In genomic region chr18:23143059-23143831, GRCh38 we compare ENCODE assay signal across 9 cellular contexts. TPM values are rescaled to one million over a fixed set of nuclear protein-coding genes. Genes with fewer than 3 reads are reported as not detected.
DNase-seq lines count a peak whose midpoint lies in the region; ATAC-seq and TF ChIP-seq lines count a peak whose summit lies in the region.
"Had no signal": no experiment of that assay in that cellular context is flagged by ENCODE, and none has a peak within 500 bp of the region (broad histone marks: within the 10 kb centered on the region; RNA-seq: fewer than 3 reads in every experiment).

No MANE protein-coding gene starts in this region.

- peaks cover 42% of the 10 kb centered on the region for H3K4me1 ChIP-seq in body of pancreas
- H3K4me1 ChIP-seq in lower lobe of right lung, result peaks cover 55% of the 10 kb centered on the region
- H3K4me1 ChIP-seq in CD8-positive, alpha-beta T cell (ENCODE audit: insufficient read depth, low read length), result no peaks in the 10 kb centered on the region

- POLR2A ChIA-PET in CD8-positive, alpha-beta T cell (lab: Charles Lee), result no interaction called here

- H3K27ac ChIP-seq in body of pancreas (peak overlapping the region in 3 of 4 donors; percentile 21 to 70 (median 41)), lower lobe of right lung (peak overlapping the region; percentile 76)
- H3K27ac ChIP-seq in CD8-positive, alpha-beta T cell (ENCODE audit: low read depth, low read length), result no peak overlapping the region

- CTCF ChIA-PET in CD8-positive, alpha-beta T cell (lab: Charles Lee), result interaction anchor here (1.0 to 1.9 kb wide), 3 partner anchors 12 to 268 kb away, joined by 3 to 5 read pairs (median 4); no protein-coding TSS in a partner anchor

- no peaks in the 10 kb centered on the region for H3K4me1 Mint-ChIP-seq in CD8-positive, alpha-beta T cell (ENCODE audit: low read depth)

- no peak overlapping the region for H3K4me3 ChIP-seq in body of pancreas
- no peak overlapping the region for H3K4me3 ChIP-seq in lower lobe of right lung
- H3K4me3 ChIP-seq in CD8-positive, alpha-beta T cell (ENCODE audit: low read depth, low read length), result no peak overlapping the region

- no peak overlapping the region for H3K4me3 Mint-ChIP-seq in CD8-positive, alpha-beta T cell
- H3K4me3 Mint-ChIP-seq: CD4-positive, alpha-beta T cell had no signal

- H3K27me3 ChIP-seq in body of pancreas, result no peaks in the 10 kb centered on the region
- H3K27me3 ChIP-seq in lower lobe of right lung (ENCODE audit: low read depth), result no peaks in the 10 kb centered on the region
- no peaks in the 10 kb centered on the region for H3K27me3 ChIP-seq in CD8-positive, alpha-beta T cell (ENCODE audit: insufficient read depth, low read length)

- intact Hi-C loops in Right ventricle myocardium inferior (cut with DNase I) (no loop called here), cardiac septum (cut with DNase I) (loop anchor here (5.0 to 10.0 kb wide), 2 partner anchors 49 to 112 kb away; no protein-coding TSS in a partner anchor), body of pancreas (cut with DNase I) (no loop called here), lower lobe of right lung (cut with DNase I) (no loop called here)
- intact Hi-C loops in CD8-positive, alpha-beta T cell (cut with DNase I, micrococcal nuclease), result no loop called here

- 61 to 64% methylated on average over 10 of the region's 10 CpGs for WGBS in body of pancreas, 2 donors

- H3K27ac Mint-ChIP-seq in CD8-positive, alpha-beta T cell, result no peak overlapping the region
- H3K27ac Mint-ChIP-seq: CD4-positive, alpha-beta T cell had no signal

- peaks cover 4% of the 10 kb centered on the region for H3K27me3 Mint-ChIP-seq in CD8-positive, alpha-beta T cell (ENCODE audit: low read depth)

- no peaks in the 10 kb centered on the region for H3K36me3 Mint-ChIP-seq in CD8-positive, alpha-beta T cell

- H3K36me3 ChIP-seq in body of pancreas (replicated peaks in 1 of 2; ENCODE audit: insufficient read depth in 1 of 2, low read depth in 2 of 2) (no peaks in the 10 kb centered on the region), lower lobe of right lung (no peaks in the 10 kb centered on the region)
- H3K36me3 ChIP-seq in CD8-positive, alpha-beta T cell (ENCODE audit: insufficient read depth, low read length), result no peaks in the 10 kb centered on the region

- TF ChIP-seq CTCF in body of pancreas (IDR thresholded peaks at IDR 0.05), result no peak
- TF ChIP-seq CTCF in lower lobe of right lung (IDR thresholded peaks at IDR 0.05), result no peak
- TF ChIP-seq CTCF in CD8-positive, alpha-beta T cell (IDR thresholded peaks at IDR 0.05), result no peak

- H3K9me3 ChIP-seq in body of pancreas, result no peaks in the 10 kb centered on the region
- H3K9me3 ChIP-seq in lower lobe of right lung, result no peaks in the 10 kb centered on the region
- no peaks in the 10 kb centered on the region for H3K9me3 ChIP-seq in CD8-positive, alpha-beta T cell (ENCODE audit: low read length)

- H3K9me3 Mint-ChIP-seq in CD8-positive, alpha-beta T cell, result no peaks in the 10 kb centered on the region
- H3K9me3 Mint-ChIP-seq: CD4-positive, alpha-beta T cell had no signal

- DNase-seq in Right ventricle myocardium inferior (ENCODE audit: missing footprints), result no peak
- DNase-seq in cardiac septum (ENCODE audit: low spot score), result no peak
- peak in 3 of 4 donors; percentile 31 to 46 (median 42) for DNase-seq in body of pancreas
- DNase-seq in lower lobe of right lung, result peak; percentile 76
- no peak for DNase-seq in amniotic stem cell (lab: John Stamatoyannopoulos, UW)
- DNase-seq in CD8-positive, alpha-beta T cell, result no peak
- DNase-seq: CD4-positive, alpha-beta T cell had no signal

- peak; percentile 72 for ATAC-seq in Right ventricle myocardium inferior
- ATAC-seq in body of pancreas, result peak; percentile 57
- ATAC-seq in lower lobe of right lung, result peak; percentile 76 to 87
- no peak for ATAC-seq in CD8-positive, alpha-beta T cell
- ATAC-seq in GM21786 (IDR thresholded peaks at IDR 0.05; ENCODE audit: unreplicated experiment), result no peak
- ATAC-seq in SK-N-SH treated with all-trans-retinoic acid at 6 μM for 48 hours, result no peak; the same call in 2 of the 3 replicates

- no peak for TF ChIP-seq POLR2A in body of pancreas (IDR thresholded peaks at IDR 0.05)

TF ChIP-seq in SK-N-SH treated with all-trans-retinoic acid at 6 μM for 48 hours, 23 proteins besides CTCF, POLR2A, EP300 and RAD21:
- TF ChIP-seq ZFP30 (CRISPR knock-in tag; IDR thresholded peaks at IDR 0.05), result no peak
- TF ChIP-seq ZC3H10 (CRISPR knock-in tag; IDR thresholded peaks at IDR 0.05), result no peak
- TF ChIP-seq ZNF8 (CRISPR knock-in tag; IDR thresholded peaks at IDR 0.05), result no peak
- TF ChIP-seq TCF4 (CRISPR knock-in tag; IDR thresholded peaks at IDR 0.05; ENCODE audit: borderline replicate concordance), result no peak
- no peak for TF ChIP-seq BACH2 (CRISPR knock-in tag; IDR thresholded peaks at IDR 0.05; ENCODE audit: borderline replicate concordance)
- TF ChIP-seq ZFP3 (CRISPR knock-in tag; IDR thresholded peaks at IDR 0.05), result no peak
- no peak for TF ChIP-seq OSR1 (CRISPR knock-in tag; IDR thresholded peaks at IDR 0.05)
- no peak for TF ChIP-seq CREB5 (CRISPR knock-in tag; IDR thresholded peaks at IDR 0.05; ENCODE audit: low read depth)
- TF ChIP-seq, protein P1, sequence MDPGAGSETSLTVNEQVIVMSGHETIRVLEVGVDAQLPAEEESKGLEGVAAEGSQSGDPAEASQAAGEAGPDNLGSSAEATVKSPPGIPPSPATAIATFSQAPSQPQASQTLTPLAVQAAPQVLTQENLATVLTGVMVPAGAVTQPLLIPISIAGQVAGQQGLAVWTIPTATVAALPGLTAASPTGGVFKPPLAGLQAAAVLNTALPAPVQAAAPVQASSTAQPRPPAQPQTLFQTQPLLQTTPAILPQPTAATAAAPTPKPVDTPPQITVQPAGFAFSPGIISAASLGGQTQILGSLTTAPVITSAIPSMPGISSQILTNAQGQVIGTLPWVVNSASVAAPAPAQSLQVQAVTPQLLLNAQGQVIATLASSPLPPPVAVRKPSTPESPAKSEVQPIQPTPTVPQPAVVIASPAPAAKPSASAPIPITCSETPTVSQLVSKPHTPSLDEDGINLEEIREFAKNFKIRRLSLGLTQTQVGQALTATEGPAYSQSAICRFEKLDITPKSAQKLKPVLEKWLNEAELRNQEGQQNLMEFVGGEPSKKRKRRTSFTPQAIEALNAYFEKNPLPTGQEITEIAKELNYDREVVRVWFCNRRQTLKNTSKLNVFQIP (CRISPR knock-in tag; IDR thresholded peaks at IDR 0.05; ENCODE audit: borderline replicate concordance, low read depth), result no peak
- TF ChIP-seq ARNTL (CRISPR knock-in tag; IDR thresholded peaks at IDR 0.05; ENCODE audit: borderline replicate concordance, low read depth), result no peak
- TF ChIP-seq ZNF565 (CRISPR knock-in tag; conservative IDR thresholded peaks at IDR 0.05; ENCODE audit: low read depth), result no peak
- no peak for TF ChIP-seq CSDC2 (CRISPR knock-in tag; IDR thresholded peaks at IDR 0.05)
- no peak for TF ChIP-seq TOX (CRISPR knock-in tag; IDR thresholded peaks at IDR 0.05; ENCODE audit: borderline replicate concordance)
- no peak for TF ChIP-seq ESRRG (CRISPR knock-in tag; IDR thresholded peaks at IDR 0.05)
- TF ChIP-seq, protein P2, sequence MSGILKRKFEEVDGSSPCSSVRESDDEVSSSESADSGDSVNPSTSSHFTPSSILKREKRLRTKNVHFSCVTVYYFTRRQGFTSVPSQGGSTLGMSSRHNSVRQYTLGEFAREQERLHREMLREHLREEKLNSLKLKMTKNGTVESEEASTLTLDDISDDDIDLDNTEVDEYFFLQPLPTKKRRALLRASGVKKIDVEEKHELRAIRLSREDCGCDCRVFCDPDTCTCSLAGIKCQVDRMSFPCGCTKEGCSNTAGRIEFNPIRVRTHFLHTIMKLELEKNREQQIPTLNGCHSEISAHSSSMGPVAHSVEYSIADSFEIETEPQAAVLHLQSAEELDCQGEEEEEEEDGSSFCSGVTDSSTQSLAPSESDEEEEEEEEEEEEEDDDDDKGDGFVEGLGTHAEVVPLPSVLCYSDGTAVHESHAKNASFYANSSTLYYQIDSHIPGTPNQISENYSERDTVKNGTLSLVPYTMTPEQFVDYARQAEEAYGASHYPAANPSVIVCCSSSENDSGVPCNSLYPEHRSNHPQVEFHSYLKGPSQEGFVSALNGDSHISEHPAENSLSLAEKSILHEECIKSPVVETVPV (CRISPR knock-in tag; IDR thresholded peaks at IDR 0.05), result no peak
- TF ChIP-seq ISL1 (CRISPR knock-in tag; IDR thresholded peaks at IDR 0.05), result no peak
- no peak for TF ChIP-seq PATZ1 (CRISPR knock-in tag; IDR thresholded peaks at IDR 0.05; ENCODE audit: borderline replicate concordance)

RNA-seq across cellular contexts. Expression of gene CABLES1, which starts 8.0 kb away (rescaled TPM):
- total RNA-seq in Right ventricle myocardium inferior (3.1 TPM), cardiac septum (1.5 TPM), body of pancreas (10 to 100 TPM in 1 of 2 donors, 1 to 10 TPM in 1; 4.2 to 11.9 TPM), lower lobe of right lung (44.2 TPM)
- under 1 TPM; 0.24 to 0.47 TPM for total RNA-seq in CD8-positive, alpha-beta T cell
- total RNA-seq: CD4-positive, alpha-beta T cell had no signal

Comparison
In these comparisons a context has a peak if more than half of its experiments do, and no peak if none do; other contexts are left out.
1. ATAC-seq: peak in Right ventricle myocardium inferior (single experiment), body of pancreas (single experiment) and lower lobe of right lung (2 of 2); none in CD8-positive, alpha-beta T cell (single experiment), GM21786 (single experiment) and SK-N-SH treated with all-trans-retinoic acid at 6 μM for 48 hours (single experiment).
2. DNase-seq: peak in body of pancreas (3 of 4) and lower lobe of right lung (single experiment); none in Right ventricle myocardium inferior (single experiment), cardiac septum (single experiment), amniotic stem cell (single experiment) and CD8-positive, alpha-beta T cell (0 of 7).